In the genomic region with DNA sequence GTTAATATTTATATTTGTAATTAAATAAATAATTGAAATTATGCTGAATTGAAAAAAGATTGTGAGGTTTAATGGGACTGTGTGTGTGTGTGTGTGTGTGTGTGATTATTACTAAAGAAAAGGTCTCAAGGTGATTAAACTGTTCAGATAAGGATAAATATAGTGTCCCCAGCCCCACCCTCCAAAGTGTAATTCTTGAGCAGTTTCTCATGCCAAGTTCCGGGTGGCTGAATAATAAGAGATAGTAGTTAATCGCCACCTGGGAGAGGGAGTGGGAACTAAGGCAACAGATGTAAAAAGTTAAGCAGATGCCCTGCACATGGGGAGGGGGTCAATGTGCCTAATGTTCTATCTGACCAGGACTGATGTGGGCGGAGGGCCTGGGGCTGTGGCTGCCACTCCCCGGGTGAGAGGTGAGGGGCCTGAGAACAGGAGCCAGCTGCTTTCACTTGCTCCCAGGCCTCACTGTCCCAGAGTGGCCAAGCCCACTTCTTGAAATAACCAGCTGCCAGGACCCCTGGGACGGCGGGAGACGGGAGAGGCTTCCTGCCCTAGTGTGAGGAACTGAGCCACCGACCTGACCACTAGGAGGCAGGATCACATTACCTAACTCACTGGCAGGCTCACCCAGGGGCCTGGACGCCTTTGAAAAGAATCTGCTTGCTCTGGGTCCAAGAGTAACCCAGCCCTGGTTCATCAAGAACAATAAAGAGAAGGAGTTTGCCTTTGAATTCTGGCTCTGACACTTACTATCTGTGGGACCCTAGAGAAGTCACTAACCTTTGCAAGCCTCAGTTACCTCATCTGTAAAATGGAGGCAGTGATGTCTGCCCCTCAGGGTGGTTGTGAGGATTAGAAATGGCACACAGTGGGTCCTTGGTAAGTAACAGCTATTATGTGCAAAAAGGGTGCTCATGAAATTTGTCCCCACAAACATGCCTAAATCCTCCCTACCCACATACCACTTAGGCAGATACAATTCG, we compare ENCODE assay signal across 8 cellular contexts.
DNase-seq lines count a peak whose midpoint lies in the region; ATAC-seq, FAIRE-seq and TF ChIP-seq lines count a peak whose summit lies in the region.

No MANE protein-coding gene starts in this region.

- H3K4me3 Mint-ChIP-seq in effector memory CD8-positive, alpha-beta T cell = no peak overlapping the region

- H3K4me1 ChIP-seq in foreskin keratinocyte (no peaks in the 10 kb centered on the region), small intestine (ENCODE audit: control insufficient read depth in 2 of 2, insufficient read depth in 1 of 2, low read depth in 1 of 2, low read length in 1 of 2) (peaks cover 0 to 2% of the 10 kb centered on the region in 2 donors)

- peaks cover 7% of the 10 kb centered on the region for H3K27me3 ChIP-seq in foreskin keratinocyte
- no peaks in the 10 kb centered on the region for H3K27me3 ChIP-seq in small intestine (ENCODE audit: control insufficient read depth in 2 of 2, insufficient read depth in 2 of 2, low read length in 2 of 2)

- TF ChIP-seq CTCF in foreskin keratinocyte (conservative IDR thresholded peaks at IDR 0.05) = peak; percentile 60

- no peaks in the 10 kb centered on the region for H3K9me3 Mint-ChIP-seq in effector memory CD8-positive, alpha-beta T cell

- H3K9me3 ChIP-seq in small intestine (ENCODE audit: control insufficient read depth, low read depth) = no peaks in the 10 kb centered on the region

- H3K36me3 Mint-ChIP-seq in effector memory CD8-positive, alpha-beta T cell (ENCODE audit: insufficient read depth) = no peaks in the 10 kb centered on the region

- H3K36me3 ChIP-seq in small intestine (ENCODE audit: control insufficient read depth in 2 of 2, insufficient read depth in 2 of 2, low read length in 2 of 2) = no peaks in the 10 kb centered on the region

- peak; percentile 16 for DNase-seq in COR-L47 (lab: John Stamatoyannopoulos, UW)
- DNase-seq in HTR-8/SVneo (ENCODE audit: insufficient read length, low spot score) = peak; percentile 11
- peak; percentile 2 for DNase-seq in SW480 (ENCODE audit: low spot score)
- peak in 1 of 2 donors; percentile 15 for DNase-seq in foreskin keratinocyte
- DNase-seq in small intestine = peak; percentile 94
- no peak for DNase-seq in effector memory CD8-positive, alpha-beta T cell

- ATAC-seq in GM18868 (IDR thresholded peaks at IDR 0.05; ENCODE audit: unreplicated experiment) (peak; percentile 87), foreskin keratinocyte (peak; percentile 77), GM18873 (IDR thresholded peaks at IDR 0.05; ENCODE audit: low FRiP score, unreplicated experiment) (no peak)
- no peak for ATAC-seq in effector memory CD8-positive, alpha-beta T cell (replicated peaks)

- no peak for FAIRE-seq in HTR-8/SVneo (lab: Jason Lieb, UNC)
- no peak for FAIRE-seq in small intestine (lab: Jason Lieb, UNC)

- no peak overlapping the region for H3K4me3 ChIP-seq in small intestine (ENCODE audit: low read depth in 1 of 2, low read length in 2 of 2)

- H3K27ac ChIP-seq in foreskin keratinocyte (no peak overlapping the region), small intestine (ENCODE audit: low read depth in 1 of 2, low read length in 1 of 2) (peak overlapping the region; percentile 68 to 77)

- H3K4me1 Mint-ChIP-seq in effector memory CD8-positive, alpha-beta T cell (ENCODE audit: low read depth in 2 of 2) = no peaks in the 10 kb centered on the region

- WGBS in small intestine, 3 donors = 15 to 24% (median 22%) methylated on average over 10 of the region's 10 CpGs

- H3K27ac Mint-ChIP-seq in effector memory CD8-positive, alpha-beta T cell = no peak overlapping the region

- H3K27me3 Mint-ChIP-seq in effector memory CD8-positive, alpha-beta T cell = peaks cover 24 to 31% of the 10 kb centered on the region in 2 donors

Comparison
In these comparisons a context has a peak if more than half of its experiments do, and no peak if none do; other contexts are left out.
1. DNase-seq: peak in COR-L47 (single experiment), HTR-8/SVneo (single experiment), SW480 (single experiment) and small intestine (single experiment); none in effector memory CD8-positive, alpha-beta T cell (0 of 3).
2. ATAC-seq: peak in GM18868 (single experiment) and foreskin keratinocyte (single experiment); none in GM18873 (single experiment) and effector memory CD8-positive, alpha-beta T cell (single experiment).